13 cellular contexts compared by ENCODE assay signal in the genomic region with DNA sequence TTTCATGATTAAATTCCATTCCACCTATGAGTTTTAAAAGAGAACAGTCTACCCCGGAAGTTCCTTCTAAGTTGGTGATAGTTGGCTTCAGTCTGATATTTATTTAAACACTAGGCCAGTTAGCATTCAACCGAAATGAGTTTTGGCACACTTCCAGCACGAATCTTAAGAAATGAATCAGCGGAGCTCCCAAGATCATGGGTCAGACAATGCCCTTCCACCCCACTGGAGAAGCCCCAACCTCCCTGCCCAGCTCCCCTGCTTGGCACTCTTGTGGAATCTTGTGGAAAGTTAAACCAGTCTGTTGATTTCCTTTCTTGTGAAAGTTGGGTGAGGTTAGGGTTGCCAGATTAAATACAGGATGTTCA.
DNase-seq lines count a peak whose midpoint lies in the region; ATAC-seq and TF ChIP-seq lines count a peak whose summit lies in the region.
"Had no signal": no experiment of that assay in that cellular context is flagged by ENCODE, and none has a peak within 500 bp of the region (broad histone marks: within the 10 kb centered on the region; RNA-seq: fewer than 3 reads in every experiment).

No MANE protein-coding gene starts in this region.

- TF ChIP-seq POLR2A in gastroesophageal sphincter (IDR thresholded peaks at IDR 0.05) = no peak

- no peaks in the 10 kb centered on the region for H3K79me2 ChIP-seq in fibroblast of lung (ENCODE audit: control insufficient read depth, insufficient read depth, low read length)

- no peak overlapping the region for H3K27ac ChIP-seq in fibroblast of lung (ENCODE audit: insufficient read depth, low read length)
- H3K27ac ChIP-seq in gastroesophageal sphincter = no peak overlapping the region
- H3K27ac ChIP-seq: foreskin keratinocyte, neutrophil, SJCRH30 had no signal

- DNase-seq in H4 (ENCODE audit: low spot score) (peak; percentile 43), RPMI7951 (ENCODE audit: low read depth) (peak; percentile 89), fibroblast of lung (ENCODE audit: low read depth in 2 of 2) (peak; percentile 76 to 81), renal cortical epithelial cell (ENCODE audit: low read depth) (peak; percentile 89), NCI-H187 (lab: John Stamatoyannopoulos, UW) (no peak), HuH-7.5 (ENCODE audit: low spot score) (no peak)
- DNase-seq: foreskin keratinocyte, NCI-H524, SJCRH30 had no signal

- ATAC-seq in gastroesophageal sphincter (no peak), GM21360 (IDR thresholded peaks at IDR 0.05; ENCODE audit: unreplicated experiment) (no peak)
- ATAC-seq: foreskin keratinocyte had no signal

- H4K20me1 ChIP-seq in fibroblast of lung (ENCODE audit: control insufficient read depth, extremely low read depth, insufficient read depth, low read length) = no peaks in the 10 kb centered on the region

- H3K27me3 ChIP-seq in fibroblast of lung (ENCODE audit: control insufficient read depth, insufficient read depth, low read length) = no peaks in the 10 kb centered on the region
- H3K27me3 ChIP-seq in gastroesophageal sphincter = no peaks in the 10 kb centered on the region
- H3K27me3 ChIP-seq: neutrophil had no signal

- H3K4me3 ChIP-seq in fibroblast of lung (replicated peaks in 1 of 4; ENCODE audit: control extremely low read depth in 1 of 4, insufficient read depth in 1 of 4, low read depth in 3 of 4, low read length in 4 of 4) (no peak overlapping the region), gastroesophageal sphincter (no peak overlapping the region)
- H3K4me3 ChIP-seq: SJCRH30 had no signal

- no peak overlapping the region for H3K9ac ChIP-seq in fibroblast of lung (ENCODE audit: insufficient read depth, low read length)

- no peak for TF ChIP-seq EP300 in gastroesophageal sphincter (IDR thresholded peaks at IDR 0.05)

- H2AFZ ChIP-seq in fibroblast of lung (ENCODE audit: low read length) = no peak overlapping the region

- H3K9me3 ChIP-seq in fibroblast of lung (ENCODE audit: control insufficient read depth, insufficient read depth, low read depth, low read length) (no peaks in the 10 kb centered on the region), gastroesophageal sphincter (no peaks in the 10 kb centered on the region)
- H3K9me3 ChIP-seq: Caco-2, neutrophil, SJCRH30 had no signal

- H3K36me3 ChIP-seq in fibroblast of lung (ENCODE audit: control insufficient read depth, insufficient read depth, low read length) (no peaks in the 10 kb centered on the region), gastroesophageal sphincter (no peaks in the 10 kb centered on the region)
- H3K36me3 ChIP-seq: neutrophil, SJCRH30 had no signal

- H3K4me1 ChIP-seq in fibroblast of lung (ENCODE audit: control insufficient read depth, extremely low read depth, insufficient read depth, low read length) (peaks cover 2% of the 10 kb centered on the region), gastroesophageal sphincter (no peaks in the 10 kb centered on the region)
- H3K4me1 ChIP-seq: foreskin keratinocyte, SJCRH30 had no signal

- no peak overlapping the region for H3K4me2 ChIP-seq in fibroblast of lung (ENCODE audit: extremely low read depth, insufficient read depth, low read length)

- TF ChIP-seq CTCF in fibroblast of lung (conservative IDR thresholded peaks at IDR 0.05 in 1 of 2, IDR thresholded peaks at IDR 0.05 in 1 of 2; ENCODE audit: low read depth in 1 of 2, low read length in 2 of 2) (no peak), gastroesophageal sphincter (IDR thresholded peaks at IDR 0.05) (no peak)

- WGBS in gastroesophageal sphincter (ENCODE audit: low coverage in 1 of 2), 2 donors = 17 to 19% methylated on average over 4 of the region's 4 CpGs

Comparison
In these comparisons a context has a peak if more than half of its experiments do, and no peak if none do; other contexts are left out.
1. DNase-seq: peak in H4 (single experiment), RPMI7951 (single experiment), fibroblast of lung (2 of 2) and renal cortical epithelial cell (single experiment); none in NCI-H187 (0 of 2) and HuH-7.5 (single experiment).